In genomic region chr6:111603648-111604047, GRCh38 we compare ENCODE assay signal across 9 cellular contexts. TPM values are rescaled to one million over a fixed set of nuclear protein-coding genes. Genes with fewer than 3 reads are reported as not detected.
DNase-seq lines count a peak whose midpoint lies in the region; ATAC-seq and TF ChIP-seq lines count a peak whose summit lies in the region.
"Had no signal": no experiment of that assay in that cellular context is flagged by ENCODE, and none has a peak within 500 bp of the region (broad histone marks: within the 10 kb centered on the region; RNA-seq: fewer than 3 reads in every experiment).

No MANE protein-coding gene starts in this region.

- peaks cover 23% of the 10 kb centered on the region for H3K79me2 ChIP-seq in fibroblast of lung (ENCODE audit: control insufficient read depth, insufficient read depth, low read length)

- no peaks in the 10 kb centered on the region for H3K27me3 ChIP-seq in fibroblast of lung (ENCODE audit: control insufficient read depth, insufficient read depth, low read length)
- H3K27me3 ChIP-seq in skeletal muscle satellite cell (ENCODE audit: control insufficient read depth, insufficient read depth, low read length), result no peaks in the 10 kb centered on the region

- H3K9me3 ChIP-seq in fibroblast of lung (ENCODE audit: control insufficient read depth, insufficient read depth, low read depth, low read length) (no peaks in the 10 kb centered on the region), skeletal muscle satellite cell (replicated peaks; ENCODE audit: low read length) (no peaks in the 10 kb centered on the region)

- H3K9ac ChIP-seq in fibroblast of lung (ENCODE audit: insufficient read depth, low read length) (peak overlapping the region; percentile 44), skeletal muscle satellite cell (ENCODE audit: low read depth, low read length) (peak overlapping the region; percentile 88)

- H4K20me1 ChIP-seq in fibroblast of lung (ENCODE audit: control insufficient read depth, extremely low read depth, insufficient read depth, low read length), result no peaks in the 10 kb centered on the region

- H3K27ac ChIP-seq in VCaP (peak overlapping the region; percentile 91; the same call in 1 of the 2 replicates), fibroblast of lung (ENCODE audit: insufficient read depth, low read length) (peak overlapping the region; percentile 99)

- DNase-seq in HCEC 1CT, result peak; percentile 37
- DNase-seq in fibroblast of lung (ENCODE audit: low read depth in 2 of 2), result peak in 1 of 2 donors; percentile 48
- DNase-seq in NCI-H2171 (lab: John Stamatoyannopoulos, UW), result no peak
- DNase-seq in lower leg skin (ENCODE audit: low spot score in 2 of 2), result no peak
- DNase-seq: OCI-M1 had no signal

- H3K4me1 ChIP-seq in fibroblast of lung (ENCODE audit: control insufficient read depth, extremely low read depth, insufficient read depth, low read length), result peaks cover 43% of the 10 kb centered on the region
- H3K4me1 ChIP-seq in skeletal muscle satellite cell (ENCODE audit: control insufficient read depth, insufficient read depth, low read length), result peaks cover 46% of the 10 kb centered on the region

- WGBS in lower leg skin, 2 donors, result 17 to 23% methylated on average over 3 of the region's 3 CpGs

- H3K36me3 ChIP-seq in fibroblast of lung (ENCODE audit: control insufficient read depth, insufficient read depth, low read length) (no peaks in the 10 kb centered on the region), skeletal muscle satellite cell (ENCODE audit: insufficient read depth, low read length) (peaks cover 5% of the 10 kb centered on the region)

- intact Hi-C loops in lower leg skin (cut with DNase I; ENCODE audit: low total_unique reads), result loop anchor here (10.0 kb wide), 1 partner anchor 119 kb away; the partner anchor contains the start of gene REV3L

- H2AFZ ChIP-seq in fibroblast of lung (ENCODE audit: low read length), result no peak overlapping the region

- TF ChIP-seq CTCF in VCaP (conservative IDR thresholded peaks at IDR 0.05) (no peak), fibroblast of lung (conservative IDR thresholded peaks at IDR 0.05 in 1 of 2, IDR thresholded peaks at IDR 0.05 in 1 of 2; ENCODE audit: low read depth in 1 of 2, low read length in 2 of 2) (no peak), lower leg skin (IDR thresholded peaks at IDR 0.05) (no peak)

- no peak for TF ChIP-seq POLR2A in lower leg skin (IDR thresholded peaks at IDR 0.05)

- H3K4me2 ChIP-seq in fibroblast of lung (ENCODE audit: extremely low read depth, insufficient read depth, low read length) (peak overlapping the region; percentile 98), skeletal muscle satellite cell (ENCODE audit: low read length) (peak overlapping the region; percentile 81)

- H3K4me3 ChIP-seq in fibroblast of lung (replicated peaks in 1 of 4; ENCODE audit: control extremely low read depth in 1 of 4, insufficient read depth in 1 of 4, low read depth in 3 of 4, low read length in 4 of 4), result peak overlapping the region; percentile 41 to 77 (median 60)
- H3K4me3 ChIP-seq in skeletal muscle satellite cell (ENCODE audit: low read length), result peak overlapping the region; percentile 70
- no peak overlapping the region for H3K4me3 ChIP-seq in lower leg skin (ENCODE audit: low read depth, poor library complexity, severe bottlenecking)

- ATAC-seq in HG03097 (IDR thresholded peaks at IDR 0.05; ENCODE audit: low FRiP score, unreplicated experiment) (no peak), HG02885 (IDR thresholded peaks at IDR 0.05; ENCODE audit: poor library complexity, unreplicated experiment) (no peak)

RNA-seq across cellular contexts. Expression of gene TRAF3IP2, which starts 2.0 kb away (rescaled TPM):
- total RNA-seq in fibroblast of lung (15.2 and 37.0 TPM in 2 replicates), lower leg skin (10 to 100 TPM; 61.5 to 69.8 (median 64.2) TPM)
- polyA plus RNA-seq in fibroblast of lung, result 21.6 and 26.9 TPM in 2 replicates
- 22.1 and 22.2 TPM in 2 replicates for polyA plus RNA-seq in fibroblast of lung (2012)
- 76.9 and 77.1 TPM in 2 replicates for polyA minus RNA-seq in fibroblast of lung (ENCODE audit: low replicate concordance)
- total RNA-seq in skeletal muscle satellite cell (2012; rRNA removed), result 23.8 and 34.9 TPM in 2 replicates
